8 cellular contexts compared by ENCODE assay signal in genomic region chr1:155206891-155207577, GRCh38. TPM values are rescaled to one million over a fixed set of nuclear protein-coding genes. Genes with fewer than 3 reads are reported as not detected.
A peak's percentile ranks its signal among the peaks of the same experiment; 100 is the strongest.
DNase-seq lines count a peak whose midpoint lies in the region; ATAC-seq and TF ChIP-seq lines count a peak whose summit lies in the region.

No MANE protein-coding gene starts in this region.

- H3K4me3 ChIP-seq in choroid plexus epithelial cell (ENCODE audit: low read depth, low read length): peak overlapping the region; percentile 98

- peak; percentile 93 for TF ChIP-seq CTCF in choroid plexus epithelial cell (conservative IDR thresholded peaks at IDR 0.05; ENCODE audit: low read depth, low read length)

- ATAC-seq in left colon (peak; percentile 65), HG03342 (IDR thresholded peaks at IDR 0.05; ENCODE audit: unreplicated experiment) (no peak)

- POLR2A ChIA-PET in HEK293T (lab: Yijun Ruan, JAX): interaction anchor here (0.5 to 3.7 kb wide), 11 partner anchors 12 to 283 kb away, joined by 3 to 67 read pairs (median 7); partner anchors contain the start of gene KRTCAP2

- intact Hi-C loops in left colon (cut with DNase I, micrococcal nuclease): no loop called here

- DNase-seq in AML-193 (lab: John Stamatoyannopoulos, UW): peak; percentile 70 to 77
- peak; percentile 79 for DNase-seq in HEK293T (ENCODE audit: extremely low spot score)
- DNase-seq in NCI-H510A treated with DMSO at 0.1 percent for 48 hours (lab: John Stamatoyannopoulos, UW): peak; percentile 83
- peak; percentile 88 to 89 for DNase-seq in activated CD4-positive, alpha-beta T cell treated with anti-CD3 and anti-CD28 coated beads for 24 hours (ENCODE audit: low read depth in 2 of 2)
- peak; percentile 89 for DNase-seq in choroid plexus epithelial cell (ENCODE audit: low read depth)
- peak; percentile 84 to 93 for DNase-seq in left colon
- DNase-seq in stimulated activated CD4-positive, alpha-beta T cell treated with anti-CD3 and anti-CD28 coated beads, Interleukin-1b, Interleukin-23, amount 100 ng/mL, for 48 hours: peak; percentile 88

- CTCF ChIA-PET in HEK293T (lab: Yijun Ruan, JAX): interaction anchor here (0.6 to 2.0 kb wide), 11 partner anchors 8 to 439 kb away, joined by 3 to 20 read pairs (median 6); partner anchors contain the start of gene KRTCAP2

TF ChIP-seq in HEK293T, 16 proteins besides CTCF, POLR2A, EP300 and RAD21:
- TF ChIP-seq ARNT (IDR thresholded peaks at IDR 0.05) (no peak), ZNF384 (IDR thresholded peaks at IDR 0.05) (no peak), FOXA1 (IDR thresholded peaks at IDR 0.05) (no peak), L3MBTL2 (conservative IDR thresholded peaks at IDR 0.05) (no peak), NFRKB (IDR thresholded peaks at IDR 0.05) (no peak), SUZ12 (IDR thresholded peaks at IDR 0.05) (no peak), HDGF (IDR thresholded peaks at IDR 0.05; ENCODE audit: borderline replicate concordance) (no peak), PKNOX1 (IDR thresholded peaks at IDR 0.05) (0 out of 2 replicates have a peak, but pooled peaks have one; percentile 5), SP1 (IDR thresholded peaks at IDR 0.05) (no peak)

RNA-seq across cellular contexts. Expression of gene THBS3, which starts 0.7 kb away (rescaled TPM):
- total RNA-seq in left colon: 10 to 100 TPM; 20.0 to 20.9 TPM

RNA-seq across cellular contexts. Expression of gene MTX1, which starts 1.5 kb away (rescaled TPM):
- total RNA-seq in left colon: 10 to 100 TPM; 36.3 to 46.4 TPM

RNA-seq across cellular contexts. Expression of gene TRIM46, which starts 33.4 kb away (rescaled TPM):
- under 1 TPM; 0.28 to 0.52 TPM for total RNA-seq in left colon

RNA-seq across cellular contexts. Expression of gene KRTCAP2, which starts 33.9 kb away (rescaled TPM):
- 100 to 1,000 TPM; 143 to 164 TPM for total RNA-seq in left colon

RNA-seq across cellular contexts. Expression of gene ENTREP3, which starts 48.2 kb away (rescaled TPM):
- total RNA-seq in left colon: 10 to 100 TPM; 19.9 to 21.7 TPM
